Comparison of ENCODE assay signal across 8 cellular contexts in genomic region chr17:50865868-50866260, GRCh38. TPM values are rescaled to one million over a fixed set of nuclear protein-coding genes. Genes with fewer than 3 reads are reported as not detected.
DNase-seq lines count a peak whose midpoint lies in the region; ATAC-seq and TF ChIP-seq lines count a peak whose summit lies in the region.

No MANE protein-coding gene starts in this region.

- H3K79me2 ChIP-seq in OCI-LY7 (ENCODE audit: insufficient read depth, low read depth, low read length) (peaks cover 37% of the 10 kb centered on the region; the same call in 1 of the 2 replicates), fibroblast of lung (ENCODE audit: control insufficient read depth, insufficient read depth, low read length) (peaks cover 34% of the 10 kb centered on the region)

- H3K4me1 ChIP-seq in A673 (ENCODE audit: insufficient read depth, low read length, poor library complexity, severe bottlenecking) = peaks cover 6% of the 10 kb centered on the region
- H3K4me1 ChIP-seq in OCI-LY7 (ENCODE audit: insufficient read depth, low read length, poor library complexity, severe bottlenecking) = peaks cover 16% of the 10 kb centered on the region
- H3K4me1 ChIP-seq in fibroblast of lung (ENCODE audit: control insufficient read depth, extremely low read depth, insufficient read depth, low read length) = peaks cover 5% of the 10 kb centered on the region
- H3K4me1 ChIP-seq in rectal smooth muscle tissue (ENCODE audit: control insufficient read depth, insufficient read depth, low read length) = peaks cover 21% of the 10 kb centered on the region

- H4K20me1 ChIP-seq in OCI-LY7 (ENCODE audit: insufficient read depth, low read length) (peaks cover 11% of the 10 kb centered on the region; the same call in 1 of the 2 replicates), fibroblast of lung (ENCODE audit: control insufficient read depth, extremely low read depth, insufficient read depth, low read length) (no peaks in the 10 kb centered on the region)

- no peaks in the 10 kb centered on the region for H3K9me3 ChIP-seq in A673 (ENCODE audit: low read depth, low read length, poor library complexity, severe bottlenecking)
- H3K9me3 ChIP-seq in OCI-LY7 (ENCODE audit: low read length) = no peaks in the 10 kb centered on the region
- H3K9me3 ChIP-seq in fibroblast of lung (ENCODE audit: control insufficient read depth, insufficient read depth, low read depth, low read length) = no peaks in the 10 kb centered on the region

- H3K9me2 ChIP-seq in OCI-LY7 (ENCODE audit: insufficient read depth, low read length) = no peaks in the 10 kb centered on the region

- ATAC-seq in GM21390 (IDR thresholded peaks at IDR 0.05; ENCODE audit: unreplicated experiment) = peak; percentile 5

- DNase-seq in A673 (ENCODE audit: low spot score) = no peak
- DNase-seq in OCI-LY7 (ENCODE audit: low spot score) = no peak
- DNase-seq in fibroblast of lung (ENCODE audit: low read depth in 2 of 2) = no peak
- DNase-seq in SK-N-DZ (ENCODE audit: low spot score) = no peak
- DNase-seq in DMS53 (lab: John Stamatoyannopoulos, UW) = no peak
- no peak for DNase-seq in globus pallidus (ENCODE audit: low spot score)

- H3K4me2 ChIP-seq in OCI-LY7 (ENCODE audit: low read length) = peak overlapping the region; percentile 76
- no peak overlapping the region for H3K4me2 ChIP-seq in fibroblast of lung (ENCODE audit: extremely low read depth, insufficient read depth, low read length)

- intact Hi-C loops in A673 (cut with micrococcal nuclease; ENCODE audit: unreplicated experiment) = loop anchor here (5.0 kb wide), 3 partner anchors 46 to 301 kb away; partner anchors contain the start of genes NME1 and NME2
- intact Hi-C loops in OCI-LY7 (cut with micrococcal nuclease; ENCODE audit: unreplicated experiment) = loop anchor here (1.0 to 10.0 kb wide), 6 partner anchors 38 to 396 kb away; partner anchors contain the start of genes ANKRD40, MBTD1, SPAG9 and UTP18

- BruUV-seq in A673 (replicated peaks; lab: Mats Ljungman, UMichigan) = no TSS peak
- BruUV-seq in OCI-LY7 (replicated peaks; lab: Mats Ljungman, UMichigan) = no TSS peak

- POLR2A ChIA-PET in A673 (lab: Charles Lee; ENCODE audit: low non-redundant PET) = interaction anchor here (0.6 to 1.1 kb wide), 3 partner anchors 88 to 264 kb away, joined by 3 to 4 read pairs (median 4); no protein-coding TSS in a partner anchor
- POLR2A ChIA-PET in OCI-LY7 (lab: Charles Lee) = interaction anchor here (0.6 to 5.5 kb wide), 14 partner anchors 10 to 506 kb away, joined by 3 to 23 read pairs (median 6); no protein-coding TSS in a partner anchor

- CTCF ChIA-PET in A673 (lab: Charles Lee) = interaction anchor here (0.9 to 1.7 kb wide), 2 partner anchors 82 to 387 kb away, joined by 6 to 7 read pairs; no protein-coding TSS in a partner anchor
- CTCF ChIA-PET in OCI-LY7 (lab: Charles Lee; ENCODE audit: unreplicated experiment) = interaction anchor here (0.5 to 1.2 kb wide), 3 partner anchors 11 to 69 kb away, joined by 3 to 6 read pairs (median 3); no protein-coding TSS in a partner anchor

- H3K36me3 ChIP-seq in A673 (ENCODE audit: insufficient read depth, low read length, poor library complexity, severe bottlenecking) = peaks cover 24% of the 10 kb centered on the region
- H3K36me3 ChIP-seq in OCI-LY7 (ENCODE audit: insufficient read depth, low read length) = peaks cover 20% of the 10 kb centered on the region
- peaks cover 7% of the 10 kb centered on the region for H3K36me3 ChIP-seq in fibroblast of lung (ENCODE audit: control insufficient read depth, insufficient read depth, low read length)
- H3K36me3 ChIP-seq in rectal smooth muscle tissue (ENCODE audit: control insufficient read depth, insufficient read depth, low read length) = peaks cover 8% of the 10 kb centered on the region

- H2AFZ ChIP-seq in OCI-LY7 (ENCODE audit: low read length) (peak overlapping the region; percentile 33; the same call in 1 of the 2 replicates), fibroblast of lung (ENCODE audit: low read length) (no peak overlapping the region)

- H3K4me3 ChIP-seq in A673 (ENCODE audit: low read depth, low read length, poor library complexity, severe bottlenecking) (peak overlapping the region; percentile 58), OCI-LY7 (ENCODE audit: low read depth, low read length, poor library complexity, severe bottlenecking) (peak overlapping the region; percentile 72), fibroblast of lung (replicated peaks in 1 of 4; ENCODE audit: control extremely low read depth in 1 of 4, insufficient read depth in 1 of 4, low read depth in 3 of 4, low read length in 4 of 4) (peak overlapping the region; percentile 94 to 98 (median 96)), rectal smooth muscle tissue (ENCODE audit: low read length) (peak overlapping the region; percentile 83)

- TF ChIP-seq CTCF in A673 (conservative IDR thresholded peaks at IDR 0.05; ENCODE audit: low read depth, low read length) = no peak
- no peak for TF ChIP-seq CTCF in OCI-LY7 (conservative IDR thresholded peaks at IDR 0.05; ENCODE audit: low read length)
- TF ChIP-seq CTCF in fibroblast of lung (conservative IDR thresholded peaks at IDR 0.05 in 1 of 2, IDR thresholded peaks at IDR 0.05 in 1 of 2; ENCODE audit: low read depth in 1 of 2, low read length in 2 of 2) = no peak

- H3K27me3 ChIP-seq in A673 (replicated peaks; ENCODE audit: insufficient read depth, low read depth, low read length, poor library complexity) (no peaks in the 10 kb centered on the region), fibroblast of lung (ENCODE audit: control insufficient read depth, insufficient read depth, low read length) (no peaks in the 10 kb centered on the region), rectal smooth muscle tissue (ENCODE audit: control insufficient read depth, insufficient read depth, low read length) (no peaks in the 10 kb centered on the region)

- peak overlapping the region; percentile 85 for H3K9ac ChIP-seq in fibroblast of lung (ENCODE audit: insufficient read depth, low read length)
- H3K9ac ChIP-seq in rectal smooth muscle tissue (ENCODE audit: low read length) = peak overlapping the region; percentile 84

- peak overlapping the region; percentile 95 for H3K27ac ChIP-seq in A673 (ENCODE audit: low read depth, low read length, poor library complexity, severe bottlenecking)
- peak overlapping the region; percentile 93 for H3K27ac ChIP-seq in OCI-LY7 (ENCODE audit: low read depth, low read length, poor library complexity, severe bottlenecking)
- peak overlapping the region; percentile 78 for H3K27ac ChIP-seq in fibroblast of lung (ENCODE audit: insufficient read depth, low read length)
- H3K27ac ChIP-seq in rectal smooth muscle tissue (ENCODE audit: low read depth, low read length) = peak overlapping the region; percentile 98

RNA-seq across cellular contexts. Expression of gene TOB1, which starts 0.3 kb away (rescaled TPM):
- total RNA-seq in A673 (2021) = 19.3 and 24.4 TPM in 2 replicates
- 12.7 and 15.2 TPM in 2 replicates for total RNA-seq in OCI-LY7 (2014; rRNA removed; shearing (Covaris generic))
- 24.8 and 26.4 TPM in 2 replicates for total RNA-seq in OCI-LY7 (2022)
- total RNA-seq in fibroblast of lung = 10.3 and 22.0 TPM in 2 replicates
- 39.6 and 40.5 TPM in 2 replicates for polyA plus RNA-seq in fibroblast of lung
- 45.5 and 50.7 TPM in 2 replicates for polyA plus RNA-seq in fibroblast of lung (2012)
- 43.9 and 85.0 TPM in 2 replicates for polyA minus RNA-seq in fibroblast of lung (ENCODE audit: low replicate concordance)
- 4.1 and 5.7 TPM in 2 replicates for polyA plus RNA-seq in SK-N-DZ (2014; cell fraction: cytosol; rRNA removed)
- 4.8 and 5.1 TPM in 2 replicates for polyA plus RNA-seq in SK-N-DZ (2014; cell fraction: nucleus; rRNA removed)

RNA-seq across cellular contexts. Expression of gene WFIKKN2, which starts 30.5 kb away (rescaled TPM):
- total RNA-seq in A673 (2021) = not detected in 2 replicates
- not detected in 2 replicates for total RNA-seq in OCI-LY7 (2014; rRNA removed; shearing (Covaris generic))
- total RNA-seq in OCI-LY7 (2022) = not detected in 2 replicates
- total RNA-seq in fibroblast of lung = under 0.01 and 0.33 TPM in 2 replicates
- polyA plus RNA-seq in fibroblast of lung = 0.02 and 0.05 TPM in 2 replicates
- 0.05 and 0.09 TPM in 2 replicates for polyA plus RNA-seq in fibroblast of lung (2012)
- 1.3 TPM in 1 of 2 replicates, not detected in the other for polyA minus RNA-seq in fibroblast of lung (ENCODE audit: low replicate concordance)
- 12.1 and 13.4 TPM in 2 replicates for polyA plus RNA-seq in SK-N-DZ (2014; cell fraction: cytosol; rRNA removed)
- polyA plus RNA-seq in SK-N-DZ (2014; cell fraction: nucleus; rRNA removed) = 10.9 and 20.0 TPM in 2 replicates
